In genomic region chr18:23209031-23209430, GRCh38 we compare ENCODE assay signal across 13 cellular contexts.
DNase-seq lines count a peak whose midpoint lies in the region; ATAC-seq, FAIRE-seq and TF ChIP-seq lines count a peak whose summit lies in the region.
"Had no signal": no experiment of that assay in that cellular context is flagged by ENCODE, and none has a peak within 500 bp of the region (broad histone marks: within the 10 kb centered on the region; RNA-seq: fewer than 3 reads in every experiment).

No MANE protein-coding gene starts in this region.

- H3K79me2 ChIP-seq in KMS-11 (ENCODE audit: insufficient read depth, low read depth): peaks cover 18% of the 10 kb centered on the region; the same call in 1 of the 2 replicates
- peaks cover 2% of the 10 kb centered on the region for H3K79me2 ChIP-seq in astrocyte (ENCODE audit: insufficient read depth, low read length)

- ATAC-seq in activated CD8-positive, alpha-beta T cell treated with anti-CD3 and anti-CD28 coated beads for 36 hours: peak; percentile 92
- no peak for ATAC-seq in activated CD8-positive, alpha-beta T cell treated with anti-CD3 and anti-CD28 coated beads, Interleukin-2, amount 10 ng/mL, durations not matched to agents 7 days and 5 days
- ATAC-seq in GM21447 (IDR thresholded peaks at IDR 0.05; ENCODE audit: unreplicated experiment): no peak

- H3K27me3 ChIP-seq in KMS-11 (ENCODE audit: insufficient read depth, low read depth): no peaks in the 10 kb centered on the region
- H3K27me3 ChIP-seq in astrocyte (ENCODE audit: insufficient read depth, low read length): no peaks in the 10 kb centered on the region

- peaks cover 42% of the 10 kb centered on the region for H3K4me1 Mint-ChIP-seq in activated CD8-positive, alpha-beta T cell treated with anti-CD3 and anti-CD28 coated beads for 36 hours (ENCODE audit: low read depth)
- peaks cover 4% of the 10 kb centered on the region for H3K4me1 Mint-ChIP-seq in activated CD8-positive, alpha-beta T cell treated with anti-CD3 and anti-CD28 coated beads, Interleukin-2, amount 10 ng/mL, durations not matched to agents 7 days and 5 days (ENCODE audit: low read depth)
- H3K4me1 Mint-ChIP-seq in astrocyte (ENCODE audit: low read depth, unreplicated experiment): peaks cover 11% of the 10 kb centered on the region

- TF ChIP-seq CTCF in activated CD8-positive, alpha-beta T cell treated with anti-CD3 and anti-CD28 coated beads for 36 hours (IDR thresholded peaks at IDR 0.05): no peak
- no peak for TF ChIP-seq CTCF in KMS-11 (conservative IDR thresholded peaks at IDR 0.05; ENCODE audit: low read depth, low read length)
- no peak for TF ChIP-seq CTCF in astrocyte (IDR thresholded peaks at IDR 0.05; ENCODE audit: insufficient read depth, low read depth, low read length)

- no peak overlapping the region for H3K4me3 ChIP-seq in KMS-11 (IDR thresholded peaks at IDR 0.05; ENCODE audit: insufficient read depth, low read depth, low read length)
- no peak overlapping the region for H3K4me3 ChIP-seq in astrocyte (ENCODE audit: insufficient read depth, low read depth, low read length)

- FAIRE-seq in astrocyte (lab: Jason Lieb, UNC) (no peak), GM19239 (lab: Jason Lieb, UNC) (no peak)

- POLR2A ChIA-PET in activated CD8-positive, alpha-beta T cell treated with anti-CD3 and anti-CD28 coated beads for 36 hours (lab: Charles Lee): interaction anchor here (1.1 kb wide), 1 partner anchor 33 kb away, joined by 3 read pairs; no protein-coding TSS in a partner anchor
- POLR2A ChIA-PET in activated CD8-positive, alpha-beta T cell treated with anti-CD3 and anti-CD28 coated beads, Interleukin-2, amount 10 ng/mL, durations not matched to agents 7 days and 5 days (lab: Charles Lee): no interaction called here

- CTCF ChIA-PET in activated CD8-positive, alpha-beta T cell treated with anti-CD3 and anti-CD28 coated beads for 36 hours (lab: Charles Lee): interaction anchor here (1.0 to 2.9 kb wide), 2 partner anchors 17 to 63 kb away, joined by 3 to 8 read pairs; no protein-coding TSS in a partner anchor
- CTCF ChIA-PET in activated CD8-positive, alpha-beta T cell treated with anti-CD3 and anti-CD28 coated beads, Interleukin-2, amount 10 ng/mL, durations not matched to agents 7 days and 5 days (lab: Charles Lee): interaction anchor here (0.7 to 1.2 kb wide), 2 partner anchors 8 to 15 kb away, joined by 3 to 4 read pairs; no protein-coding TSS in a partner anchor

- intact Hi-C loops in activated CD8-positive, alpha-beta T cell treated with anti-CD3 and anti-CD28 coated beads for 36 hours (cut with micrococcal nuclease): no loop called here

- H3K27me3 Mint-ChIP-seq in activated CD8-positive, alpha-beta T cell treated with anti-CD3 and anti-CD28 coated beads for 36 hours: peaks cover 3% of the 10 kb centered on the region
- peaks cover 3% of the 10 kb centered on the region for H3K27me3 Mint-ChIP-seq in activated CD8-positive, alpha-beta T cell treated with anti-CD3 and anti-CD28 coated beads, Interleukin-2, amount 10 ng/mL, durations not matched to agents 7 days and 5 days (ENCODE audit: low read depth)
- peaks cover 2% of the 10 kb centered on the region for H3K27me3 Mint-ChIP-seq in astrocyte (ENCODE audit: low read depth, unreplicated experiment)

- DNase-seq in activated CD8-positive, alpha-beta T cell treated with anti-CD3 and anti-CD28 coated beads for 36 hours: peak; percentile 73
- no peak for DNase-seq in activated CD8-positive, alpha-beta T cell treated with anti-CD3 and anti-CD28 coated beads, Interleukin-2, amount 10 ng/mL, durations not matched to agents 7 days and 5 days
- DNase-seq in astrocyte (ENCODE audit: low read depth) (peak; percentile 41), G401 (ENCODE audit: low spot score) (no peak), GM19239 (ENCODE audit: insufficient read length, low spot score) (no peak)
- DNase-seq in stimulated activated CD8-positive, alpha-beta memory T cell treated with anti-CD3 and anti-CD28 coated beads, Interleukin-15, amount 100 ng/mL, for 48 hours (ENCODE audit: low read depth in 2 of 2): peak; percentile 38 to 52
- DNase-seq: ACHN; activated effector memory CD4-positive, alpha-beta T cell treated with Interleukin-2 at 50 U/mL for 16 hours; NCI-H510A; stimulated activated naive CD4-positive, alpha-beta T cell had no signal

- peak overlapping the region; percentile 72 for H3K27ac Mint-ChIP-seq in activated CD8-positive, alpha-beta T cell treated with anti-CD3 and anti-CD28 coated beads for 36 hours
- H3K27ac Mint-ChIP-seq in activated CD8-positive, alpha-beta T cell treated with anti-CD3 and anti-CD28 coated beads, Interleukin-2, amount 10 ng/mL, durations not matched to agents 7 days and 5 days: no peak overlapping the region
- no peak overlapping the region for H3K27ac Mint-ChIP-seq in astrocyte (ENCODE audit: unreplicated experiment)
- H3K27ac Mint-ChIP-seq: nephron had no signal

- peaks cover 7% of the 10 kb centered on the region for H3K9me3 ChIP-seq in astrocyte (ENCODE audit: insufficient read depth, low read depth, low read length)

- no peak overlapping the region for H3K4me3 Mint-ChIP-seq in activated CD8-positive, alpha-beta T cell treated with anti-CD3 and anti-CD28 coated beads for 36 hours
- H3K4me3 Mint-ChIP-seq in activated CD8-positive, alpha-beta T cell treated with anti-CD3 and anti-CD28 coated beads, Interleukin-2, amount 10 ng/mL, durations not matched to agents 7 days and 5 days: no peak overlapping the region
- no peak overlapping the region for H3K4me3 Mint-ChIP-seq in astrocyte (ENCODE audit: unreplicated experiment)
- H3K4me3 Mint-ChIP-seq: nephron had no signal

- H2AFZ ChIP-seq in KMS-11 (ENCODE audit: low read depth) (no peak overlapping the region), astrocyte (ENCODE audit: low read depth, low read length) (no peak overlapping the region)

- peaks cover 18% of the 10 kb centered on the region for H3K9me3 Mint-ChIP-seq in activated CD8-positive, alpha-beta T cell treated with anti-CD3 and anti-CD28 coated beads for 36 hours
- peaks cover 11% of the 10 kb centered on the region for H3K9me3 Mint-ChIP-seq in activated CD8-positive, alpha-beta T cell treated with anti-CD3 and anti-CD28 coated beads, Interleukin-2, amount 10 ng/mL, durations not matched to agents 7 days and 5 days (ENCODE audit: insufficient read depth)
- H3K9me3 Mint-ChIP-seq in astrocyte (ENCODE audit: unreplicated experiment): peaks cover 10% of the 10 kb centered on the region

- H3K36me3 ChIP-seq in KMS-11 (ENCODE audit: insufficient read depth) (peaks cover 11% of the 10 kb centered on the region; the same call in 1 of the 2 replicates), astrocyte (ENCODE audit: insufficient read depth, low read length) (no peaks in the 10 kb centered on the region)

- peaks cover 78% of the 10 kb centered on the region for H3K4me1 ChIP-seq in KMS-11 (ENCODE audit: low read depth, poor library complexity, severe bottlenecking)
- peaks cover 8% of the 10 kb centered on the region for H3K4me1 ChIP-seq in astrocyte (ENCODE audit: insufficient read depth, low read length)

- in situ Hi-C loops in G401 (cut with HindIII; ENCODE audit: low sequenced_read_pairs): no loop called here

- H4K20me1 ChIP-seq in KMS-11 (ENCODE audit: insufficient read depth) (no peaks in the 10 kb centered on the region), astrocyte (ENCODE audit: insufficient read depth, low read length) (no peaks in the 10 kb centered on the region)

- H3K36me3 Mint-ChIP-seq in activated CD8-positive, alpha-beta T cell treated with anti-CD3 and anti-CD28 coated beads for 36 hours (ENCODE audit: low read depth): peaks cover 18% of the 10 kb centered on the region
- H3K36me3 Mint-ChIP-seq in activated CD8-positive, alpha-beta T cell treated with anti-CD3 and anti-CD28 coated beads, Interleukin-2, amount 10 ng/mL, durations not matched to agents 7 days and 5 days (ENCODE audit: low read depth): peaks cover 19% of the 10 kb centered on the region
- H3K36me3 Mint-ChIP-seq in astrocyte (ENCODE audit: low read depth, unreplicated experiment): peaks cover 30% of the 10 kb centered on the region

- H3K9ac ChIP-seq in KMS-11: no peak overlapping the region
- no peak overlapping the region for H3K9ac ChIP-seq in astrocyte (ENCODE audit: low read length)

- H3K4me2 ChIP-seq in KMS-11: no peak overlapping the region
- no peak overlapping the region for H3K4me2 ChIP-seq in astrocyte (ENCODE audit: low read length)

- H3K27ac ChIP-seq in KMS-11 (peak overlapping the region; percentile 3; the same call in 1 of the 2 replicates), astrocyte (ENCODE audit: low read depth, low read length) (no peak overlapping the region)

Comparison
In these comparisons a context has a peak if more than half of its experiments do, and no peak if none do; other contexts are left out.
1. DNase-seq: peak in activated CD8-positive, alpha-beta T cell treated with anti-CD3 and anti-CD28 coated beads for 36 hours (single experiment), astrocyte (single experiment) and stimulated activated CD8-positive, alpha-beta memory T cell treated with anti-CD3 and anti-CD28 coated beads, Interleukin-15, amount 100 ng/mL, for 48 hours (2 of 2); none in activated CD8-positive, alpha-beta T cell treated with anti-CD3 and anti-CD28 coated beads, Interleukin-2, amount 10 ng/mL, durations not matched to agents 7 days and 5 days (single experiment), G401 (single experiment) and GM19239 (single experiment).